Comparison of ENCODE assay signal across 8 cellular contexts in genomic region chr1:145156891-145157610, GRCh38.
DNase-seq lines count a peak whose midpoint lies in the region; ATAC-seq and TF ChIP-seq lines count a peak whose summit lies in the region.
"Not testable (repeated sequence)": the region's sequence is repeated elsewhere in the genome, so short reads cannot be mapped to it uniquely, and the experiment has no call there.

No MANE protein-coding gene starts in this region.

- peak overlapping the region in 1 of 2 donors; percentile 28 for H3K4me3 ChIP-seq in cardiac fibroblast (replicated peaks in 1 of 2; ENCODE audit: low read depth in 2 of 2, low read length in 2 of 2)

- intact Hi-C loops in left cardiac atrium (cut with DNase I), result not testable (repeated sequence)

- H3K4me1 Mint-ChIP-seq in neural crest cell; stimulated activated naive B cell treated with anti-CD40 and anti-IgM and Interleukin-4, amounts not matched to agents 10 μg/mL and 1 μg/mL and 100 μg/mL, for 72 hours: not testable (repeated sequence)

- not testable (repeated sequence) for TF ChIP-seq CTCF in cardiac fibroblast (IDR thresholded peaks at IDR 0.05; ENCODE audit: low read depth, low read length); neural crest cell (conservative IDR thresholded peaks at IDR 0.05)

- peak; percentile 69 for DNase-seq in DMS53 (lab: John Stamatoyannopoulos, UW)
- peak; percentile 41 for DNase-seq in NOMO-1 treated with DMSO at 0.1 percent for 48 hours (lab: John Stamatoyannopoulos, UW; ENCODE audit: unreplicated experiment)
- DNase-seq in activated CD4-positive, alpha-beta T cell treated with anti-CD3 and anti-CD28 coated beads, Interleukin-2, amount 50 U/mL, for 4 hours, result peak; percentile 17
- peak; percentile 72 to 82 for DNase-seq in cardiac fibroblast (ENCODE audit: low read depth in 2 of 2)
- DNase-seq in left cardiac atrium, result peak; percentile 36
- DNase-seq in neural crest cell (ENCODE audit: low read depth, low spot score), result peak; percentile 42
- peak; percentile 48 for DNase-seq in stimulated activated naive B cell treated with anti-CD40 and anti-IgM and Interleukin-4, amounts not matched to agents 10 μg/mL and 1 μg/mL and 100 μg/mL, for 72 hours

- H3K4me3 Mint-ChIP-seq in neural crest cell, result peak overlapping the region; percentile 89
- H3K4me3 Mint-ChIP-seq in stimulated activated naive B cell treated with anti-CD40 and anti-IgM and Interleukin-4, amounts not matched to agents 10 μg/mL and 1 μg/mL and 100 μg/mL, for 72 hours, result peak overlapping the region; percentile 76 to 86

- H3K36me3 Mint-ChIP-seq in neural crest cell (ENCODE audit: low read depth); stimulated activated naive B cell treated with anti-CD40 and anti-IgM and Interleukin-4, amounts not matched to agents 10 μg/mL and 1 μg/mL and 100 μg/mL, for 72 hours: not testable (repeated sequence)

- not testable (repeated sequence) for H3K9me3 Mint-ChIP-seq in neural crest cell; stimulated activated naive B cell treated with anti-CD40 and anti-IgM and Interleukin-4, amounts not matched to agents 10 μg/mL and 1 μg/mL and 100 μg/mL, for 72 hours

- ATAC-seq in HG03342 (IDR thresholded peaks at IDR 0.05; ENCODE audit: unreplicated experiment), result peak; percentile 57
- peak; percentile 82 to 83 for ATAC-seq in left cardiac atrium
- ATAC-seq in stimulated activated naive B cell treated with anti-CD40 and anti-IgM and Interleukin-4, amounts not matched to agents 10 μg/mL and 1 μg/mL and 100 μg/mL, for 72 hours (replicated peaks), result peak; percentile 66 to 73

- peak overlapping the region; percentile 83 for H3K27ac Mint-ChIP-seq in neural crest cell (ENCODE audit: unreplicated experiment)
- H3K27ac Mint-ChIP-seq in stimulated activated naive B cell treated with anti-CD40 and anti-IgM and Interleukin-4, amounts not matched to agents 10 μg/mL and 1 μg/mL and 100 μg/mL, for 72 hours, result peak overlapping the region; percentile 99

- H3K27me3 Mint-ChIP-seq in neural crest cell (ENCODE audit: low read depth); stimulated activated naive B cell treated with anti-CD40 and anti-IgM and Interleukin-4, amounts not matched to agents 10 μg/mL and 1 μg/mL and 100 μg/mL, for 72 hours: not testable (repeated sequence)

Comparison
In these comparisons a context has a peak if more than half of its experiments do, and no peak if none do; other contexts are left out.
1. DNase-seq: peak in every context shown above with its lines; median percentile 77 in cardiac fibroblast; 69 in DMS53; 48 in stimulated activated naive B cell treated with anti-CD40 and anti-IgM and Interleukin-4, amounts not matched to agents 10 μg/mL and 1 μg/mL and 100 μg/mL, for 72 hours; 42 in neural crest cell; 41 in NOMO-1 treated with DMSO at 0.1 percent for 48 hours; 36 in left cardiac atrium; 17 in activated CD4-positive, alpha-beta T cell treated with anti-CD3 and anti-CD28 coated beads, Interleukin-2, amount 50 U/mL, for 4 hours.